Comparison of ENCODE assay signal across 1 cellular context in the genomic region with DNA sequence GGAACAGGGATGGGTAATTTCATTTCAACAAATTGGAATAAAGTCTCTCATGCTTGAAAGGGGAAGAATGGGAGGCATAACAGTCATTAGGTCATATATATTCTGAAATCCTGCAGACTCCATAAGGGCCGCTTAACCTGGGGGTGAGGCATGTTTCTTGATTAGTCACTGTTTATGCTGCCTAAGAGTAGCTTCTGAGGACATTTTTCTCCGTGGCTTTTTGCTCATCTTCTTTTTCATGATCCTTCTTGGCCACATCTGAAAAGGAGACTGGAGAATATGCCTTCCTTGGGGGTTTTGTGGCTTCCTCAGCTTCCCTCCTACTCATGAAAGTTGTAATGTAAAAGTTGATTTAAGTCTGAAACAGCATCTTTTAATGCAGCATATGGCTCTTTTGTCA.
TF ChIP-seq lines count a peak whose summit lies in the region.

No MANE protein-coding gene starts in this region.

TF ChIP-seq in SK-N-SH treated with all-trans-retinoic acid at 6 μM for 48 hours, 23 proteins besides CTCF, POLR2A, EP300 and RAD21 (continued from another document):
- no peak for TF ChIP-seq PATZ1 (CRISPR knock-in tag; IDR thresholded peaks at IDR 0.05; ENCODE audit: borderline replicate concordance)
- no peak for TF ChIP-seq TOX (CRISPR knock-in tag; IDR thresholded peaks at IDR 0.05; ENCODE audit: borderline replicate concordance)
